14 cellular contexts compared by ENCODE assay signal in genomic region chr5:66230551-66230950, GRCh38.
DNase-seq lines count a peak whose midpoint lies in the region; ATAC-seq and TF ChIP-seq lines count a peak whose summit lies in the region.
"Had no signal": no experiment of that assay in that cellular context is flagged by ENCODE, and none has a peak within 500 bp of the region (broad histone marks: within the 10 kb centered on the region; RNA-seq: fewer than 3 reads in every experiment).

No MANE protein-coding gene starts in this region.

- CTCF ChIA-PET in HCT116 (lab: Charles Lee), result no interaction called here

- peak; percentile 53; the same call in 1 of the 3 replicates for ATAC-seq in DND-41 (ENCODE audit: insufficient read depth, low read depth)
- peak; percentile 50; the same call in 1 of the 2 replicates for ATAC-seq in HCT116
- no peak for ATAC-seq in sciatic nerve
- ATAC-seq: activated T-cell treated with anti-CD3 and anti-CD28 coated beads, Interleukin-2, amount 50 U/mL, for 72 hours; Panc1 had no signal

- RAD21 ChIA-PET in HCT116 (lab: Charles Lee; ENCODE audit: low non-redundant PET in 1 of 2, low total read pairs in 2 of 2, uncharacterized antibody in 2 of 2, unreplicated experiment in 2 of 2), result no interaction called here

- TF ChIP-seq POLR2A in HCT116 (IDR thresholded peaks at IDR 0.05; ENCODE audit: borderline replicate concordance, extremely low read depth, insufficient read depth, insufficient read length), result no peak

- DNase-seq in DND-41, result no peak
- DNase-seq in HCT116 (ENCODE audit: low read depth, low spot score), result no peak
- peak; percentile 43 for DNase-seq in RPMI7951 (ENCODE audit: low read depth)
- DNase-seq in fibroblast of villous mesenchyme (ENCODE audit: low read depth), result peak; percentile 12
- DNase-seq in LoVo (ENCODE audit: low spot score), result no peak
- DNase-seq in GM10266 (ENCODE audit: extremely low spot score), result no peak
- DNase-seq in sciatic nerve (ENCODE audit: low spot score), result no peak
- no peak for DNase-seq in activated gamma-delta T cell (lab: John Stamatoyannopoulos, UW)
- DNase-seq: activated T-cell treated with anti-CD3 and anti-CD28 coated beads, Interleukin-2, amount 50 U/mL, for 72 hours; foreskin fibroblast; stomach had no signal

- H3K4me1 ChIP-seq in DND-41 (ENCODE audit: insufficient read depth, low read length) (no peaks in the 10 kb centered on the region), HCT116 (ENCODE audit: control insufficient read depth in 1 of 2, insufficient read depth in 2 of 2, low read length in 2 of 2) (no peaks in the 10 kb centered on the region)
- H3K4me1 ChIP-seq: stomach had no signal

- no peak for TF ChIP-seq CTCF in DND-41 (IDR thresholded peaks at IDR 0.05; ENCODE audit: borderline replicate concordance, extremely low read depth, low read length, poor library complexity, severe bottlenecking)
- no peak for TF ChIP-seq CTCF in HCT116 (IDR thresholded peaks at IDR 0.05 in 2 of 3, conservative IDR thresholded peaks at IDR 0.05 in 1 of 3; ENCODE audit: borderline replicate concordance in 1 of 3, insufficient read depth in 1 of 3, low read depth in 2 of 3, low read length in 2 of 3)
- no peak for TF ChIP-seq CTCF in fibroblast of villous mesenchyme (IDR thresholded peaks at IDR 0.05; ENCODE audit: insufficient read depth, low read depth, low read length)
- TF ChIP-seq CTCF in GM10266 (IDR thresholded peaks at IDR 0.05; ENCODE audit: control insufficient read depth, insufficient read depth, low read depth, missing control alignments), result no peak

- no peaks in the 10 kb centered on the region for H3K9me3 ChIP-seq in DND-41 (ENCODE audit: insufficient read depth, low read length, severe bottlenecking)
- H3K9me3 ChIP-seq in HCT116 (ENCODE audit: control insufficient read depth in 1 of 2, insufficient read depth in 1 of 2, low read depth in 1 of 2, low read length in 2 of 2), result no peaks in the 10 kb centered on the region

- H3K4me2 ChIP-seq in DND-41 (ENCODE audit: insufficient read depth, low read length) (no peak overlapping the region), HCT116 (ENCODE audit: low read length) (no peak overlapping the region)
- H3K4me2 ChIP-seq: BLaER1 treated with 17β-estradiol and CSF1 and Interleukin-3, amounts not matched to agents 10 nM and 100 nM; KMS-11 had no signal

- H3K27ac ChIP-seq in DND-41 (ENCODE audit: low read length) (no peak overlapping the region), HCT116 (ENCODE audit: low read depth, low read length) (no peak overlapping the region)
- H3K27ac ChIP-seq: BLaER1 treated with 17β-estradiol and CSF1 and Interleukin-3, amounts not matched to agents 10 nM and 100 nM; KMS-11; stomach had no signal

- intact Hi-C loops in HCT116 (cut with micrococcal nuclease), result no loop called here
- intact Hi-C loops in sciatic nerve (cut with DNase I), result no loop called here

- TF ChIP-seq RAD21 in HCT116 (IDR thresholded peaks at IDR 0.05; ENCODE audit: low read depth), result no peak

- H3K9ac ChIP-seq in DND-41 (ENCODE audit: low read depth, low read length), result no peak overlapping the region
- H3K9ac ChIP-seq in HCT116 (ENCODE audit: low read length), result no peak overlapping the region
- H3K9ac ChIP-seq: BLaER1 treated with 17β-estradiol and CSF1 and Interleukin-3, amounts not matched to agents 10 nM and 100 nM; KMS-11 had no signal

- POLR2A ChIA-PET in HCT116 (lab: Charles Lee), result no interaction called here

- H3K36me3 ChIP-seq in DND-41 (ENCODE audit: insufficient read depth, low read length) (no peaks in the 10 kb centered on the region), HCT116 (ENCODE audit: control insufficient read depth in 1 of 2, insufficient read depth in 2 of 2, low read length in 2 of 2) (no peaks in the 10 kb centered on the region)
- H3K36me3 ChIP-seq: BLaER1 treated with 17β-estradiol and CSF1 and Interleukin-3, amounts not matched to agents 10 nM and 100 nM; stomach had no signal

- H3K27me3 ChIP-seq in DND-41 (ENCODE audit: insufficient read depth, low read length, poor library complexity) (no peaks in the 10 kb centered on the region), HCT116 (ENCODE audit: insufficient read depth, low read length) (no peaks in the 10 kb centered on the region)
- H3K27me3 ChIP-seq: BLaER1 treated with 17β-estradiol and CSF1 and Interleukin-3, amounts not matched to agents 10 nM and 100 nM; stomach had no signal

- H4K20me1 ChIP-seq in DND-41 (ENCODE audit: insufficient read depth, low read length) (no peaks in the 10 kb centered on the region), HCT116 (ENCODE audit: insufficient read depth) (no peaks in the 10 kb centered on the region)
- H4K20me1 ChIP-seq: BLaER1 treated with 17β-estradiol and CSF1 and Interleukin-3, amounts not matched to agents 10 nM and 100 nM had no signal

- no peaks in the 10 kb centered on the region for H3K79me2 ChIP-seq in DND-41 (ENCODE audit: insufficient read depth, low read length)
- no peaks in the 10 kb centered on the region for H3K79me2 ChIP-seq in HCT116 (ENCODE audit: insufficient read depth, low read length)

- no TSS peak for BruUV-seq in HCT116 (replicated peaks; lab: Mats Ljungman, UMichigan)

- H2AFZ ChIP-seq in DND-41 (ENCODE audit: low read depth, low read length), result no peak overlapping the region
- no peak overlapping the region for H2AFZ ChIP-seq in HCT116 (ENCODE audit: low read depth, low read length, poor library complexity, severe bottlenecking)

- H3K4me3 ChIP-seq in DND-41 (ENCODE audit: low read depth in 1 of 2, low read length in 2 of 2) (no peak overlapping the region), HCT116 (replicated peaks in 1 of 2; ENCODE audit: low read depth in 1 of 2, low read length in 2 of 2) (no peak overlapping the region), fibroblast of villous mesenchyme (ENCODE audit: low read depth, low read length) (no peak overlapping the region)
- H3K4me3 ChIP-seq: BLaER1 treated with 17β-estradiol and CSF1 and Interleukin-3, amounts not matched to agents 10 nM and 100 nM; stomach had no signal

- no peaks in the 10 kb centered on the region for H3K9me2 ChIP-seq in HCT116 (ENCODE audit: insufficient read depth)

TF ChIP-seq in HCT116, 20 proteins besides CTCF, POLR2A, EP300 and RAD21:
- TF ChIP-seq ZNF274 (IDR thresholded peaks at IDR 0.05; ENCODE audit: low read depth, low read length) (no peak), EGR1 (IDR thresholded peaks at IDR 0.05; ENCODE audit: low read depth) (no peak)

Comparison
In these comparisons a context has a peak if more than half of its experiments do, and no peak if none do; other contexts are left out.
1. DNase-seq: peak in RPMI7951 (single experiment) and fibroblast of villous mesenchyme (single experiment); none in DND-41 (single experiment), HCT116 (single experiment), LoVo (single experiment), GM10266 (single experiment), sciatic nerve (single experiment) and activated gamma-delta T cell (single experiment).